8 cellular contexts compared by ENCODE assay signal in the genomic region with DNA sequence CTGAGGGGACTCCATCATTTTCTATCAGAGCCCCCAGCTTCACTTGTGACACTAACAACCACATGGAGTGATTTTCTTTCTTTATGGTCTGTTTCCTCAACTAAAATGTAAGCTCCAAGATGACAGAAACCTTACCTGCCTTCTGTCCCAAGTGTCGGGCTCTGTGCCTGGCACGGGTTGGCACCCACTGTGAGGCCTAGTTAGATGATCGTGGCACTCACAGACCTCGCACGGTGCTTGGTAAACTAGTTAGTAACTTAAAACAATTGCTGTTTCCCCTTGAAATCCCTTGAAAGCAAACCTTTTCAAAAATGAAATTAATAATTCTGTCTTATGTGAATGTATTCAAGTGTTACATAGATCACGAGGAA. TPM values are rescaled to one million over a fixed set of nuclear protein-coding genes. Genes with fewer than 3 reads are reported as not detected.
DNase-seq lines count a peak whose midpoint lies in the region; ATAC-seq and TF ChIP-seq lines count a peak whose summit lies in the region.
"Not testable (repeated sequence)": the region's sequence is repeated elsewhere in the genome, so short reads cannot be mapped to it uniquely, and the experiment has no call there.

No MANE protein-coding gene starts in this region.

- H3K27me3 Mint-ChIP-seq in Caco-2 (ENCODE audit: insufficient read depth, unreplicated experiment); activated T-helper 17 cell treated with anti-CD3 and anti-CD28 coated beads, Interleukin-2, amount 50 U/mL, for 72 hours; MCF 10A (ENCODE audit: insufficient read depth, unreplicated experiment); effector memory CD8-positive, alpha-beta T cell; mesothelial cell of epicardium (ENCODE audit: low read depth); progenitor cell of endocrine pancreas: not testable (repeated sequence)

- not testable (repeated sequence) for H3K4me2 ChIP-seq in OCI-LY7 (ENCODE audit: low read length)

- H3K27me3 ChIP-seq in Caco-2 (replicated peaks; ENCODE audit: control insufficient read depth, insufficient read depth, low read length); stomach smooth muscle (ENCODE audit: control insufficient read depth in 1 of 2, insufficient read depth in 2 of 2, low read length in 2 of 2): not testable (repeated sequence)

- BruUV-seq in Caco-2 (replicated peaks; lab: Mats Ljungman, UMichigan); MCF 10A (replicated peaks; lab: Mats Ljungman, UMichigan): not testable (repeated sequence)
- BruUV-seq in OCI-LY7 (replicated peaks; lab: Mats Ljungman, UMichigan): TSS peak; percentile 36

- not testable (repeated sequence) for H2AFZ ChIP-seq in OCI-LY7 (ENCODE audit: low read length)

- H3K9me3 Mint-ChIP-seq in Caco-2 (ENCODE audit: unreplicated experiment); activated T-helper 17 cell treated with anti-CD3 and anti-CD28 coated beads, Interleukin-2, amount 50 U/mL, for 72 hours; MCF 10A (ENCODE audit: unreplicated experiment); effector memory CD8-positive, alpha-beta T cell; mesothelial cell of epicardium; progenitor cell of endocrine pancreas (ENCODE audit: low read depth): not testable (repeated sequence)

- not testable (repeated sequence) for H3K27ac ChIP-seq in OCI-LY7 (ENCODE audit: low read depth, low read length, poor library complexity, severe bottlenecking)
- peak overlapping the region; percentile 37 for H3K27ac ChIP-seq in stomach smooth muscle (ENCODE audit: low read length)

- not testable (repeated sequence) for H3K9ac ChIP-seq in stomach smooth muscle (ENCODE audit: low read length in 2 of 2)

- H3K36me3 Mint-ChIP-seq in Caco-2 (ENCODE audit: insufficient read depth, unreplicated experiment) (peaks cover 93% of the 10 kb centered on the region), MCF 10A (ENCODE audit: insufficient read depth, unreplicated experiment) (peaks cover 90% of the 10 kb centered on the region), mesothelial cell of epicardium (peaks cover 44% of the 10 kb centered on the region), progenitor cell of endocrine pancreas (ENCODE audit: insufficient read depth) (peaks cover 33% of the 10 kb centered on the region)
- peaks cover 86% of the 10 kb centered on the region for H3K36me3 Mint-ChIP-seq in activated T-helper 17 cell treated with anti-CD3 and anti-CD28 coated beads, Interleukin-2, amount 50 U/mL, for 72 hours (ENCODE audit: low read depth)
- H3K36me3 Mint-ChIP-seq in effector memory CD8-positive, alpha-beta T cell (ENCODE audit: insufficient read depth): peaks cover 59% of the 10 kb centered on the region

- TF ChIP-seq CTCF in Caco-2 (IDR thresholded peaks at IDR 0.05; ENCODE audit: insufficient read depth in 1 of 2, low read depth in 1 of 2, low read length in 1 of 2, severe bottlenecking in 1 of 2, unreplicated experiment in 1 of 2); OCI-LY7 (conservative IDR thresholded peaks at IDR 0.05; ENCODE audit: low read length); MCF 10A (IDR thresholded peaks at IDR 0.05; ENCODE audit: unreplicated experiment); mesothelial cell of epicardium (IDR thresholded peaks at IDR 0.05; ENCODE audit: unreplicated experiment); progenitor cell of endocrine pancreas (IDR thresholded peaks at IDR 0.05; ENCODE audit: unreplicated experiment): not testable (repeated sequence)

- H4K20me1 ChIP-seq in OCI-LY7 (ENCODE audit: insufficient read depth, low read length): not testable (repeated sequence)

- not testable (repeated sequence) for H3K4me3 ChIP-seq in Caco-2 (ENCODE audit: low read depth, low read length); OCI-LY7 (ENCODE audit: low read depth, low read length, poor library complexity, severe bottlenecking); stomach smooth muscle (ENCODE audit: low read length in 2 of 2)

- H3K9me2 ChIP-seq in OCI-LY7 (ENCODE audit: insufficient read depth, low read length): not testable (repeated sequence)

- DNase-seq in Caco-2; OCI-LY7 (ENCODE audit: low spot score); MCF 10A (ENCODE audit: unreplicated experiment); effector memory CD8-positive, alpha-beta T cell; mesothelial cell of epicardium (ENCODE audit: low spot score in 2 of 2, unreplicated experiment in 2 of 2); progenitor cell of endocrine pancreas (ENCODE audit: low spot score, unreplicated experiment): not testable (repeated sequence)

- POLR2A ChIA-PET in Caco-2 (lab: Charles Lee); OCI-LY7 (lab: Charles Lee); MCF 10A (lab: Yijun Ruan, JAX): not testable (repeated sequence)

- H3K4me3 Mint-ChIP-seq in Caco-2 (ENCODE audit: unreplicated experiment); activated T-helper 17 cell treated with anti-CD3 and anti-CD28 coated beads, Interleukin-2, amount 50 U/mL, for 72 hours; MCF 10A (ENCODE audit: unreplicated experiment); effector memory CD8-positive, alpha-beta T cell; mesothelial cell of epicardium; progenitor cell of endocrine pancreas (ENCODE audit: low read depth): not testable (repeated sequence)

- H3K27ac Mint-ChIP-seq in Caco-2 (ENCODE audit: unreplicated experiment) (peak overlapping the region; percentile 9), MCF 10A (ENCODE audit: low read depth, unreplicated experiment) (peak overlapping the region; percentile 28), mesothelial cell of epicardium (peak overlapping the region; percentile 55), progenitor cell of endocrine pancreas (peak overlapping the region; percentile 75)
- H3K27ac Mint-ChIP-seq in activated T-helper 17 cell treated with anti-CD3 and anti-CD28 coated beads, Interleukin-2, amount 50 U/mL, for 72 hours: peak overlapping the region; percentile 33
- H3K27ac Mint-ChIP-seq in effector memory CD8-positive, alpha-beta T cell: peak overlapping the region; percentile 5 to 39

- H3K4me1 Mint-ChIP-seq in Caco-2 (ENCODE audit: low read depth, unreplicated experiment); mesothelial cell of epicardium; progenitor cell of endocrine pancreas (ENCODE audit: low read depth): not testable (repeated sequence)
- H3K4me1 Mint-ChIP-seq in activated T-helper 17 cell treated with anti-CD3 and anti-CD28 coated beads, Interleukin-2, amount 50 U/mL, for 72 hours: peaks cover 18% of the 10 kb centered on the region
- peaks cover 20% of the 10 kb centered on the region for H3K4me1 Mint-ChIP-seq in MCF 10A (ENCODE audit: insufficient read depth, unreplicated experiment)
- H3K4me1 Mint-ChIP-seq in effector memory CD8-positive, alpha-beta T cell (ENCODE audit: low read depth in 2 of 2): peaks cover 16 to 36% of the 10 kb centered on the region in 2 donors

- not testable (repeated sequence) for H3K9me3 ChIP-seq in Caco-2; OCI-LY7 (ENCODE audit: low read length); stomach smooth muscle (ENCODE audit: control insufficient read depth in 2 of 2, low read length in 2 of 2)

- H3K36me3 ChIP-seq in Caco-2 (ENCODE audit: control insufficient read depth, insufficient read depth, low read length): not testable (repeated sequence)
- peaks cover 53% of the 10 kb centered on the region for H3K36me3 ChIP-seq in OCI-LY7 (ENCODE audit: insufficient read depth, low read length)
- peaks cover 18 to 35% of the 10 kb centered on the region in 2 donors for H3K36me3 ChIP-seq in stomach smooth muscle (ENCODE audit: control insufficient read depth in 2 of 2, insufficient read depth in 2 of 2, low read length in 2 of 2)

- not testable (repeated sequence) for ATAC-seq in activated T-helper 17 cell treated with anti-CD3 and anti-CD28 coated beads, Interleukin-2, amount 50 U/mL, for 72 hours (replicated peaks); effector memory CD8-positive, alpha-beta T cell (replicated peaks)

- CTCF ChIA-PET in Caco-2 (lab: Charles Lee); OCI-LY7 (lab: Charles Lee; ENCODE audit: unreplicated experiment): not testable (repeated sequence)
- CTCF ChIA-PET in MCF 10A (lab: Yijun Ruan, JAX): interaction anchor here (0.6 kb wide), 1 partner anchor 18 kb away, joined by 3 read pairs; no protein-coding TSS in a partner anchor

- intact Hi-C loops in Caco-2 (cut with micrococcal nuclease; ENCODE audit: unreplicated experiment); OCI-LY7 (cut with micrococcal nuclease; ENCODE audit: unreplicated experiment); MCF 10A (cut with micrococcal nuclease): not testable (repeated sequence)

- H3K4me1 ChIP-seq in Caco-2; OCI-LY7 (ENCODE audit: insufficient read depth, low read length, poor library complexity, severe bottlenecking): not testable (repeated sequence)
- peaks cover 25% of the 10 kb centered on the region for H3K4me1 ChIP-seq in stomach smooth muscle (ENCODE audit: control insufficient read depth, insufficient read depth, low read length)

- H3K79me2 ChIP-seq in OCI-LY7 (ENCODE audit: insufficient read depth, low read depth, low read length): not testable (repeated sequence)

RNA-seq across cellular contexts. Expression of a gene that starts 27.5 kb away (rescaled TPM):
- total RNA-seq in Caco-2 (2022) (17.7 and 20.9 TPM in 2 replicates), OCI-LY7 (2022) (37.3 and 38.0 TPM in 2 replicates), MCF 10A (2022) (18.9 and 20.6 TPM in 2 replicates), mesothelial cell of epicardium (22.1 to 23.3 TPM (median 22.8 TPM) in 3 replicates), progenitor cell of endocrine pancreas (50.0 and 52.0 TPM in 2 replicates)
- 38.3 and 38.8 TPM in 2 replicates for total RNA-seq in OCI-LY7 (2014; rRNA removed; shearing (Covaris generic))
- total RNA-seq in activated T-helper 17 cell treated with anti-CD3 and anti-CD28 coated beads, Interleukin-2, amount 50 U/mL, for 72 hours: 10 to 100 TPM; 60.0 to 60.3 TPM

RNA-seq across cellular contexts. Expression of a gene that starts 53.5 kb away (rescaled TPM):
- 139 and 149 TPM in 2 replicates for total RNA-seq in Caco-2 (2022)
- 43.0 and 58.0 TPM in 2 replicates for total RNA-seq in OCI-LY7 (2014; rRNA removed; shearing (Covaris generic))
- 83.3 and 85.3 TPM in 2 replicates for total RNA-seq in OCI-LY7 (2022)
- total RNA-seq in activated T-helper 17 cell treated with anti-CD3 and anti-CD28 coated beads, Interleukin-2, amount 50 U/mL, for 72 hours: 10 to 100 TPM; 49.8 to 60.8 TPM
- 70.7 and 97.1 TPM in 2 replicates for total RNA-seq in MCF 10A (2022)
- 108 to 115 TPM (median 111 TPM) in 3 replicates for total RNA-seq in mesothelial cell of epicardium
- 124 and 131 TPM in 2 replicates for total RNA-seq in progenitor cell of endocrine pancreas

Comparison
In these comparisons a context has a peak if more than half of its experiments do, and no peak if none do; other contexts are left out.
1. H3K27ac Mint-ChIP-seq: peak in every context shown above with its lines; median percentile 75 in progenitor cell of endocrine pancreas; 55 in mesothelial cell of epicardium; 33 in activated T-helper 17 cell treated with anti-CD3 and anti-CD28 coated beads, Interleukin-2, amount 50 U/mL, for 72 hours; 28 in MCF 10A; 22 in effector memory CD8-positive, alpha-beta T cell; 9 in Caco-2.